8 cellular contexts compared by ENCODE assay signal in genomic region chr6:33313105-33313708, GRCh38. TPM values are rescaled to one million over a fixed set of nuclear protein-coding genes. Genes with fewer than 3 reads are reported as not detected.
DNase-seq lines count a peak whose midpoint lies in the region; ATAC-seq and TF ChIP-seq lines count a peak whose summit lies in the region.

No MANE protein-coding gene starts in this region.

- TF ChIP-seq POLR2A in heart left ventricle (IDR thresholded peaks at IDR 0.05) = no peak

- peak overlapping the region; percentile 95 for H3K4me3 ChIP-seq in adipocyte (ENCODE audit: low read length)
- H3K4me3 ChIP-seq in heart left ventricle = peak overlapping the region; percentile 64 to 99 (median 93)

- ATAC-seq in HG03108 (IDR thresholded peaks at IDR 0.05; ENCODE audit: unreplicated experiment) (peak; percentile 6), heart left ventricle (peak in 3 of 4 donors; percentile 2 to 11 (median 5)), HG03457 (IDR thresholded peaks at IDR 0.05; ENCODE audit: unreplicated experiment) (no peak)

- peak; percentile 73 for DNase-seq in DMS79 treated with DMSO at 0.1 percent for 48 hours (lab: John Stamatoyannopoulos, UW)
- DNase-seq in OCI-M1 (lab: John Stamatoyannopoulos, UW) = peak; percentile 79
- DNase-seq in adipocyte (ENCODE audit: low read depth) = peak; percentile 60
- DNase-seq in heart left ventricle = peak; percentile 60 to 78 (median 63)
- DNase-seq in posterior cingulate gyrus = peak in 9 of 10 donors; percentile 22 to 90 (median 47)
- DNase-seq in NCI-H446 treated with DMSO at 0.1 percent for 48 hours (lab: John Stamatoyannopoulos, UW) = no peak

- no peak for TF ChIP-seq CTCF in heart left ventricle (IDR thresholded peaks at IDR 0.05)

- H3K4me1 ChIP-seq in adipocyte (ENCODE audit: control insufficient read depth, insufficient read depth, low read length) = peaks cover 25% of the 10 kb centered on the region
- peaks cover 0 to 69% (median 34%) of the 10 kb centered on the region in 12 donors for H3K4me1 ChIP-seq in heart left ventricle

- peak overlapping the region; percentile 99 for H3K9ac ChIP-seq in adipocyte (ENCODE audit: low read length)

- H3K27me3 ChIP-seq in adipocyte (replicated peaks; ENCODE audit: control insufficient read depth, insufficient read depth, low read length) (no peaks in the 10 kb centered on the region), heart left ventricle (no peaks in the 10 kb centered on the region)

- H3K36me3 ChIP-seq in adipocyte (ENCODE audit: control insufficient read depth, insufficient read depth, low read length, severe bottlenecking) (no peaks in the 10 kb centered on the region), heart left ventricle (peaks cover 0 to 38% (median 29%) of the 10 kb centered on the region in 9 donors)

- WGBS in heart left ventricle, 4 donors = 1% methylated on average over 30 to 33 of the region's 33 CpGs

- no peaks in the 10 kb centered on the region for H3K9me3 ChIP-seq in adipocyte (ENCODE audit: control insufficient read depth, low read length)
- no peaks in the 10 kb centered on the region for H3K9me3 ChIP-seq in heart left ventricle

- intact Hi-C loops in heart left ventricle (cut with DNase I) = loop anchor here in 1 of 10 donors (2.0 to 5.0 kb wide), 2 partner anchors 14 to 36 kb away; partner anchors contain the start of genes B3GALT4 and RGL2
- intact Hi-C loops in posterior cingulate gyrus (cut with DNase I) = loop anchor here (10.0 kb wide), 1 partner anchor 102 kb away; the partner anchor contains the start of genes CUTA and PHF1

- H3K27ac ChIP-seq in heart left ventricle = peak overlapping the region; percentile 85 to 99 (median 97)

RNA-seq across cellular contexts. Expression of gene TAPBP, which starts 0.7 kb away (rescaled TPM):
- total RNA-seq in heart left ventricle = 100 to 1,000 TPM in 5 of 9 donors, 10 to 100 TPM in 4; 51.6 to 248 (median 107) TPM
- 10 to 100 TPM; 28.3 to 36.9 TPM for polyA plus RNA-seq in heart left ventricle

RNA-seq across cellular contexts. Expression of gene ZBTB22, which starts 4.3 kb away (rescaled TPM):
- total RNA-seq in heart left ventricle = 10 to 100 TPM; 10.9 to 22.1 (median 14.0) TPM
- polyA plus RNA-seq in heart left ventricle = 10 to 100 TPM in 1 of 2 donors, 1 to 10 TPM in 1; 7.5 to 15.5 TPM

RNA-seq across cellular contexts. Expression of gene DAXX, which starts 9.6 kb away (rescaled TPM):
- total RNA-seq in heart left ventricle = 10 to 100 TPM; 15.6 to 46.4 (median 18.7) TPM
- 10 to 100 TPM; 13.8 to 30.8 TPM for polyA plus RNA-seq in heart left ventricle

RNA-seq across cellular contexts. Expression of gene RGL2, which starts 14.5 kb away (rescaled TPM):
- 10 to 100 TPM; 39.3 to 61.1 (median 48.4) TPM for total RNA-seq in heart left ventricle
- 10 to 100 TPM; 34.9 to 67.8 TPM for polyA plus RNA-seq in heart left ventricle

RNA-seq across cellular contexts. Expression of gene PFDN6, which starts 23.8 kb away (rescaled TPM):
- total RNA-seq in heart left ventricle = 10 to 100 TPM; 29.2 to 62.2 (median 43.2) TPM
- polyA plus RNA-seq in heart left ventricle = 100 to 1,000 TPM; 243 to 287 TPM
